10 cellular contexts compared by ENCODE assay signal in genomic region chr16:75244225-75244792, GRCh38. TPM values are rescaled to one million over a fixed set of nuclear protein-coding genes. Genes with fewer than 3 reads are reported as not detected.
DNase-seq lines count a peak whose midpoint lies in the region; ATAC-seq, FAIRE-seq and TF ChIP-seq lines count a peak whose summit lies in the region.
"Had no signal": no experiment of that assay in that cellular context is flagged by ENCODE, and none has a peak within 500 bp of the region (broad histone marks: within the 10 kb centered on the region; RNA-seq: fewer than 3 reads in every experiment).

No MANE protein-coding gene starts in this region.

- WGBS in mesendoderm (ENCODE audit: extremely low coverage, insufficient coverage, low lambda C conversion rate) = no CpG with 5 or more reads among the region's 7 CpGs

- H4K8ac ChIP-seq in mesendoderm (ENCODE audit: low read depth, low read length) = no peak overlapping the region

- peak overlapping the region; percentile 97 for H3K23ac ChIP-seq in mesendoderm (ENCODE audit: low read length)

- H3K4ac ChIP-seq in mesendoderm (ENCODE audit: low read depth, low read length) = peak overlapping the region; percentile 31

- H2AFZ ChIP-seq in Karpas-422 (ENCODE audit: low read length) = no peak overlapping the region

- H4K20me1 ChIP-seq in Karpas-422 (ENCODE audit: insufficient read depth, low read depth, low read length) = peaks cover 4% of the 10 kb centered on the region; the same call in 1 of the 2 replicates

- no peak for FAIRE-seq in H54 (lab: Jason Lieb, UNC)

- H3K27me3 ChIP-seq in Karpas-422 (ENCODE audit: low read length) (no peaks in the 10 kb centered on the region), mesendoderm (ENCODE audit: insufficient read depth, low read length, poor library complexity) (no peaks in the 10 kb centered on the region)

- H3K79me2 ChIP-seq in Karpas-422 (ENCODE audit: low read length) (peaks cover 53% of the 10 kb centered on the region), mesendoderm (ENCODE audit: control insufficient read depth, insufficient read depth, low read length) (peaks cover 89% of the 10 kb centered on the region)

- H2BK5ac ChIP-seq in mesendoderm (ENCODE audit: low read length) = peak overlapping the region; percentile 80

- H4K5ac ChIP-seq in mesendoderm (ENCODE audit: low read length) = no peak overlapping the region

- H3K27ac ChIP-seq in Karpas-422 (ENCODE audit: low read length) (peak overlapping the region; percentile 29; the same call in 1 of the 2 replicates), cingulate gyrus (ENCODE audit: low read depth, low read length) (peak overlapping the region; percentile 98), mesendoderm (ENCODE audit: low read depth, low read length) (peak overlapping the region; percentile 92)

- H3K79me1 ChIP-seq in mesendoderm (ENCODE audit: low read length) = peaks cover 30% of the 10 kb centered on the region

- H3K9me3 ChIP-seq in Karpas-422 (ENCODE audit: low read length) = no peaks in the 10 kb centered on the region

- DNase-seq in A172 (ENCODE audit: low spot score) (peak; percentile 89), Karpas-422 (no peak), mesendoderm (no peak), NAMALWA (ENCODE audit: low spot score) (no peak), left lobe of liver (ENCODE audit: low spot score) (no peak), H54 (ENCODE audit: insufficient read length, low spot score) (no peak), epidermal melanocyte (ENCODE audit: insufficient read length, low spot score) (no peak)

- H3K18ac ChIP-seq in mesendoderm (ENCODE audit: low read length) = peak overlapping the region; percentile 31

- H3K9ac ChIP-seq in Karpas-422 (ENCODE audit: low read length) (peak overlapping the region; percentile 14; the same call in 1 of the 2 replicates), mesendoderm (ENCODE audit: low read length) (peak overlapping the region; percentile 59)

- no peak for TF ChIP-seq POLR2A in H54 (IDR thresholded peaks at IDR 0.05; ENCODE audit: low read depth, low read length)

- no peak overlapping the region for H3K4me3 ChIP-seq in Karpas-422 (ENCODE audit: low read length)
- H3K4me3 ChIP-seq in mesendoderm (ENCODE audit: low read length) = no peak overlapping the region

- H3K56ac ChIP-seq in mesendoderm (ENCODE audit: low read length) = peak overlapping the region; percentile 81

- ATAC-seq in left lobe of liver = no peak

- H2AK5ac ChIP-seq in mesendoderm (ENCODE audit: low read length) = peak overlapping the region; percentile 82

- H3K36me3 ChIP-seq in Karpas-422 (ENCODE audit: insufficient read depth, low read length) (no peaks in the 10 kb centered on the region), mesendoderm (ENCODE audit: control insufficient read depth, insufficient read depth, low read length) (peaks cover 7% of the 10 kb centered on the region)

- H3K4me2 ChIP-seq in Karpas-422 (ENCODE audit: low read depth, low read length, poor library complexity, severe bottlenecking) (peak overlapping the region; percentile 15), mesendoderm (ENCODE audit: low read length) (no peak overlapping the region)

- no peak overlapping the region for H2BK120ac ChIP-seq in mesendoderm (ENCODE audit: low read depth, low read length)

- no peak overlapping the region for H2BK15ac ChIP-seq in mesendoderm (replicated peaks; ENCODE audit: low read depth)

- H3K9me2 ChIP-seq in Karpas-422 (replicated peaks; ENCODE audit: insufficient read depth, low read length) = no peaks in the 10 kb centered on the region

- H3K4me1 ChIP-seq in Karpas-422 (ENCODE audit: low read length) (peaks cover 33% of the 10 kb centered on the region), mesendoderm (ENCODE audit: control insufficient read depth, low read depth, low read length) (peaks cover 16% of the 10 kb centered on the region)

RNA-seq across cellular contexts. Expression of gene BCAR1, which starts 7.1 kb away (rescaled TPM):
- total RNA-seq in A172 (2014; rRNA removed; shearing (Covaris generic)) = 85.8 and 106 TPM in 2 replicates
- 9.2 and 20.5 TPM in 2 replicates for total RNA-seq in Karpas-422 (2014; rRNA removed; shearing (Covaris generic); ENCODE audit: low replicate concordance)
- 108 TPM for polyA plus RNA-seq in mesendoderm (2013, experiment 1 of 2)
- polyA plus RNA-seq in mesendoderm (2013, experiment 2 of 2) = 108 TPM
- 39.2 TPM for total RNA-seq in left lobe of liver

RNA-seq across cellular contexts. Expression of gene CTRB1, which starts 25.5 kb away (rescaled TPM):
- total RNA-seq in A172 (2014; rRNA removed; shearing (Covaris generic)) = not detected in 2 replicates
- not detected in 2 replicates for total RNA-seq in Karpas-422 (2014; rRNA removed; shearing (Covaris generic); ENCODE audit: low replicate concordance)
- not detected for polyA plus RNA-seq in mesendoderm (2013, experiment 1 of 2)
- polyA plus RNA-seq in mesendoderm (2013, experiment 2 of 2) = 0.04 TPM
- 9.7 TPM for total RNA-seq in left lobe of liver
- total RNA-seq: glomerular endothelial cell had no signal
- polyA plus RNA-seq: BJ had no signal

RNA-seq across cellular contexts. Expression of gene CTRB2, which starts 37.3 kb away (rescaled TPM):
- not detected in 2 replicates for total RNA-seq in A172 (2014; rRNA removed; shearing (Covaris generic))
- total RNA-seq in Karpas-422 (2014; rRNA removed; shearing (Covaris generic); ENCODE audit: low replicate concordance) = not detected in 2 replicates
- polyA plus RNA-seq in mesendoderm (2013, experiment 1 of 2) = 0.06 TPM
- not detected for polyA plus RNA-seq in mesendoderm (2013, experiment 2 of 2)
- total RNA-seq in left lobe of liver = 12.7 TPM
- total RNA-seq: glomerular endothelial cell had no signal
- polyA plus RNA-seq: BJ had no signal

Comparison
In these comparisons a context has a peak if more than half of its experiments do, and no peak if none do; other contexts are left out.
1. H3K27ac ChIP-seq: peak in every context shown above with its lines; median percentile 98 in cingulate gyrus; 92 in mesendoderm; 29 in Karpas-422.
2. RNA of gene CTRB1, which starts 25.5 kb away (total RNA-seq): 9.7 TPM in left lobe of liver (single experiment); not detected in A172 and not detected in Karpas-422; every median in the first group is over 10 times any median in the second.
3. RNA of gene CTRB2, which starts 37.3 kb away (total RNA-seq): 12.7 TPM in left lobe of liver (single experiment); not detected in A172 and not detected in Karpas-422; every median in the first group is over 10 times any median in the second.